10 cellular contexts compared by ENCODE assay signal in the genomic region with DNA sequence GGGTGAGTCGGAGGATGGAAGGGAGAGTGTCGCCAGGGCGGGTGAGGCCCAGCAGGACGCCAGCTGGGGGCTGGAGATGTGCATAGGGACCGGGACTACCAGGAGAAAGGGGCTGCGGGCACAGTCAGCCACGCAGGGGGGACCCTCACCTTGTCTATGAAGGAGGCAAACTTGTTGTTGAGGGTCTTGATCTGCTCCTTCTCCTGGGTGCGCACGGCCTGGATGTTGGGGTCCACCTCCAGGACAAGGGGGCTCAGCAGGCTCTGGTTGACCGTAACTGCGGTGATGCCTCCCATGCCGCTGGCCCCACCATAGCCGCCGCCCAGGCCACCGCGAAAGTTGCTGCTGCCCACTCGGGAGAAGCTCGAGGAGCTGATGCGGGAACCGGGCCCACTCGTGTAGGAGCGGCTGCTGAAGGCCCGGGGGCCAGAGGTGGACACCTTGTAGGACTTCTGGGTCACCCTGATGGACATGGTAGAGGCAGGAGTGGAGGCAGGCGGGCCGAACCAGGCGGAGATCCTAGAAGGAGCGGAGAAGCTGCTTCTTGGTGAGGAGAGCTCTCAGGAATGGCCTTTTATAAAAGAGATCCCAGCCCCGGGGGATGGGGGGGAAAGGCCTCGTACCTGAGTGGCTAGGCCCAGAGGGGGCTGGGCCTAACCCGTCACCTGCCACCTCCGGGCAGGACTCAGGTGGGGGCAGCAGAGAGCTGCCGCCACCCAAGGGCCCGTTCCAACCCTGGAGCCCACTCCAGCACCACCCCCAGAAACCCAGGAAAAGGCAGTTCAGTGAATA. TPM values are rescaled to one million over a fixed set of nuclear protein-coding genes. Genes with fewer than 3 reads are reported as not detected.
DNase-seq lines count a peak whose midpoint lies in the region; TF ChIP-seq lines count a peak whose summit lies in the region.
"Not testable (repeated sequence)": the region's sequence is repeated elsewhere in the genome, so short reads cannot be mapped to it uniquely, and the experiment has no call there.
"Had no signal": no experiment of that assay in that cellular context is flagged by ENCODE, and none has a peak within 500 bp of the region (broad histone marks: within the 10 kb centered on the region; RNA-seq: fewer than 3 reads in every experiment).

A gene (minus strand): TSS at position 568 of the 792 bp plus-strand sequence. CDS start 95 bp downstream, at position 473.

- H3K36me3 ChIP-seq in BLaER1: not testable (repeated sequence)
- H3K36me3 ChIP-seq in cardiac muscle cell (peaks cover 22% of the 10 kb centered on the region), mesenchymal stem cell (ENCODE audit: control insufficient read depth in 1 of 2, insufficient read depth in 2 of 2, low read depth in 1 of 2, low read length in 2 of 2) (peaks cover 0 to 27% of the 10 kb centered on the region in 2 experiments)

- H3K9ac ChIP-seq in BLaER1: not testable (repeated sequence)
- H3K9ac ChIP-seq in mesenchymal stem cell (ENCODE audit: low read length): peak within 1 kb of the TSS; percentile 49

- H3K18ac ChIP-seq in mesenchymal stem cell (ENCODE audit: low read depth in 1 of 2, low read length in 2 of 2): peak within 1 kb of the TSS; percentile 98 to 99

- H2AK5ac ChIP-seq in mesenchymal stem cell (ENCODE audit: low read length, severe bottlenecking): peak within 1 kb of the TSS; percentile 92

- peak within 1 kb of the TSS; percentile 100 for H4K91ac ChIP-seq in mesenchymal stem cell (ENCODE audit: low read length)

- H3K4ac ChIP-seq in mesenchymal stem cell (ENCODE audit: low read depth in 1 of 2, low read length in 2 of 2): peak within 1 kb of the TSS; percentile 97 to 99

- H2BK120ac ChIP-seq in mesenchymal stem cell (ENCODE audit: low read depth, low read length): peak within 1 kb of the TSS; percentile 93

- H3K79me1 ChIP-seq in mesenchymal stem cell (replicated peaks; ENCODE audit: low read length, poor library complexity, severe bottlenecking): peaks cover 27% of the 10 kb centered on the region

- not testable (repeated sequence) for H4K20me1 ChIP-seq in BLaER1

- TF ChIP-seq CTCF in VCaP (conservative IDR thresholded peaks at IDR 0.05) (peak; percentile 94), cardiac muscle cell (IDR thresholded peaks at IDR 0.05; ENCODE audit: low read depth, low read length) (peak; percentile 17)

- H3K4me2 ChIP-seq in BLaER1: peak within 1 kb of the TSS; percentile 34; the same call in 1 of the 2 replicates
- peak within 1 kb of the TSS; percentile 90 for H3K4me2 ChIP-seq in mesenchymal stem cell (ENCODE audit: low read length, poor library complexity, severe bottlenecking)

- H3K4me1 ChIP-seq in BLaER1: peaks cover 15% of the 10 kb centered on the region; the same call in 1 of the 2 replicates
- H3K4me1 ChIP-seq in cardiac muscle cell (ENCODE audit: low read depth): peaks cover 29% of the 10 kb centered on the region
- peaks cover 17% of the 10 kb centered on the region for H3K4me1 ChIP-seq in mesenchymal stem cell (ENCODE audit: control insufficient read depth, insufficient read depth, low read depth, low read length)

- H4K8ac ChIP-seq in mesenchymal stem cell (ENCODE audit: low read length): peak within 1 kb of the TSS; percentile 99

- not testable (repeated sequence) for H3K27me3 ChIP-seq in BLaER1; cardiac muscle cell; mesenchymal stem cell (ENCODE audit: control insufficient read depth in 1 of 2, insufficient read depth in 1 of 2, low read length in 2 of 2)

- H3K23ac ChIP-seq in mesenchymal stem cell (ENCODE audit: low read length in 2 of 2): peak within 1 kb of the TSS in 1 of 2 experiments; percentile 76

- not testable (repeated sequence) for H2AFZ ChIP-seq in mesenchymal stem cell (ENCODE audit: low read depth, low read length)

- H2BK12ac ChIP-seq in mesenchymal stem cell (ENCODE audit: low read length in 2 of 2): peak within 1 kb of the TSS; percentile 90 to 99

- not testable (repeated sequence) for H3K9me3 ChIP-seq in BLaER1; cardiac muscle cell (ENCODE audit: low read depth); mesenchymal stem cell (ENCODE audit: control insufficient read depth, low read length)

- 9% methylated on average over 33 of the region's 33 CpGs for WGBS in mesenchymal stem cell

- not testable (repeated sequence) for H3K27ac ChIP-seq in BLaER1
- peak within 1 kb of the TSS; percentile 99 for H3K27ac ChIP-seq in VCaP
- H3K27ac ChIP-seq in cardiac muscle cell: peak within 1 kb of the TSS; percentile 95
- peak within 1 kb of the TSS; percentile 86 for H3K27ac ChIP-seq in mesenchymal stem cell (ENCODE audit: low read length, poor library complexity, severe bottlenecking)
- H3K27ac ChIP-seq in skin epidermis: peak within 1 kb of the TSS in 11 of 21 experiments; percentile 16 to 61 (median 50)

- not testable (repeated sequence) for H3K4me3 ChIP-seq in BLaER1
- H3K4me3 ChIP-seq in cardiac muscle cell (peak within 1 kb of the TSS; percentile 57), mesenchymal stem cell (ENCODE audit: insufficient read depth in 1 of 2, low read depth in 1 of 2, low read length in 2 of 2) (peak within 1 kb of the TSS in 1 of 2 experiments; percentile 89), skin epidermis (peak within 1 kb of the TSS in 5 of 7 experiments; percentile 14 to 38 (median 32))

- peak within 1 kb of the TSS; percentile 76 for H2BK5ac ChIP-seq in mesenchymal stem cell (ENCODE audit: low read depth, low read length, poor library complexity, severe bottlenecking)

- in situ Hi-C loops in T47D (cut with HindIII; ENCODE audit: low pct_unique_long_range_greater_than_20kb, low sequenced_read_pairs): not testable (repeated sequence)

- peak; percentile 99 for DNase-seq in HT-29 (ENCODE audit: low spot score)
- DNase-seq in NCI-H2171 (lab: John Stamatoyannopoulos, UW): peak; percentile 86
- peak; percentile 97 to 99 for DNase-seq in T47D (ENCODE audit: low read depth in 1 of 2, low spot score in 1 of 2)
- DNase-seq in cardiac muscle cell (ENCODE audit: low read depth in 1 of 2, low spot score in 1 of 2): peak; percentile 63 to 94
- DNase-seq in mesenchymal stem cell: peak; percentile 90

- H2BK15ac ChIP-seq in mesenchymal stem cell (ENCODE audit: low read depth, poor library complexity, severe bottlenecking): peak within 1 kb of the TSS; percentile 98

- peak within 1 kb of the TSS; percentile 76 to 99 for H3K14ac ChIP-seq in mesenchymal stem cell (ENCODE audit: low read length in 2 of 2)

RNA-seq across cellular contexts. Expression of the gene that starts here (rescaled TPM):
- total RNA-seq in HT-29 (2014; rRNA removed; shearing (Covaris generic)): 5,686 and 5,723 TPM in 2 replicates
- 480 and 946 TPM in 2 replicates for total RNA-seq in cardiac muscle cell
- polyA plus RNA-seq in cardiac muscle cell: 728 and 1,480 TPM in 2 replicates
- polyA plus RNA-seq in mesenchymal stem cell (2013, experiment 1 of 2): 1,135 TPM
- 1,108 TPM for polyA plus RNA-seq in mesenchymal stem cell (2013, experiment 2 of 2)
- total RNA-seq: LHCN-M2, occipital lobe had no signal
